In genomic region chr12:14766649-14767215, GRCh38 we compare ENCODE assay signal across 1 cellular context.
TF ChIP-seq lines count a peak whose summit lies in the region.

No MANE protein-coding gene starts in this region.

TF ChIP-seq in HEK293, 187 proteins besides CTCF, POLR2A, EP300 and RAD21 (continued from another document):
- peak; percentile 35 for TF ChIP-seq PRDM6 (tag by site-specific recombination; IDR thresholded peaks at IDR 0.05)
- no peak for TF ChIP-seq ZNF707 (tag by site-specific recombination; IDR thresholded peaks at IDR 0.05)
